ENCODE assay signal across 1 cellular context in the genomic region with DNA sequence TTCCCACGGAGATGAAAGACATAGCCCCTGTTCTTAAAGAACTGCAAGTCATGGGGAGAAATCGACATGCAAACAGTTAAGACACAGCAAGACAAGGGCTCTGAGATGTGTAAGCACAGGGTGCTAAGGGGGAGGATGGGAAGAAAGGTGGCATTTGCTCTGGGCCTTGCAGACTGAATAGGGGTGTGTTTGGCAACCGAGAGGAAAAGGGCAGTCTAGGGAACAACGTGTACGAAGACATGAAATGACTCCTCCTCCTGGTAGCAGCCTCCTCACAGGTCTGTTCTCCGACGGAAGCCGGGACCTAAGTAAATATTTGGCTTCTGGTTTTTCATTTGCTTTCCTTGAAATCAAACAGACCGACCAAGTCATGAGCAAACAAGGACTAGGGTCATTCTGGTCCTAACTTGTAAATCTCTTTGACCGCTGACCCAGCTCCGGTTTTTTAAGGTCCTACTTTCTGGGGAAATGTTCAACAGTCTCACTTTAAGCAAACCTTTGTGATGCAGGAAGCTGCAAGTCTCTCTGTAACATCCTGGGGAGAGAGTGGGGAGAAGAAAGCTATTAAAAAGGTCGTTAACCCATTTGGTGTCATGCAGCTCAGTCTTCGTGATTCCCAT.
TF ChIP-seq lines count a peak whose summit lies in the region.

No MANE protein-coding gene starts in this region.

TF ChIP-seq in A549, 52 proteins besides CTCF, POLR2A, EP300 and RAD21 (continued from another document):
- TF ChIP-seq, protein P1, sequence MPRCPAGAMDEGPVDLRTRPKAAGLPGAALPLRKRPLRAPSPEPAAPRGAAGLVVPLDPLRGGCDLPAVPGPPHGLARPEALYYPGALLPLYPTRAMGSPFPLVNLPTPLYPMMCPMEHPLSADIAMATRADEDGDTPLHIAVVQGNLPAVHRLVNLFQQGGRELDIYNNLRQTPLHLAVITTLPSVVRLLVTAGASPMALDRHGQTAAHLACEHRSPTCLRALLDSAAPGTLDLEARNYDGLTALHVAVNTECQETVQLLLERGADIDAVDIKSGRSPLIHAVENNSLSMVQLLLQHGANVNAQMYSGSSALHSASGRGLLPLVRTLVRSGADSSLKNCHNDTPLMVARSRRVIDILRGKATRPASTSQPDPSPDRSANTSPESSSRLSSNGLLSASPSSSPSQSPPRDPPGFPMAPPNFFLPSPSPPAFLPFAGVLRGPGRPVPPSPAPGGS (IDR thresholded peaks at IDR 0.05): peak; percentile 62; the same call in 1 of the 3 replicates
- TF ChIP-seq KDM1A (IDR thresholded peaks at IDR 0.05; ENCODE audit: low read depth): no peak
- TF ChIP-seq EHMT2 (IDR thresholded peaks at IDR 0.05; ENCODE audit: low read depth): no peak
- TF ChIP-seq PHF8 (IDR thresholded peaks at IDR 0.05; ENCODE audit: borderline replicate concordance, low read depth): no peak
- peak; percentile 31; the same call in 1 of the 3 replicates for TF ChIP-seq SMC3 (IDR thresholded peaks at IDR 0.05)
- TF ChIP-seq, protein P2, sequence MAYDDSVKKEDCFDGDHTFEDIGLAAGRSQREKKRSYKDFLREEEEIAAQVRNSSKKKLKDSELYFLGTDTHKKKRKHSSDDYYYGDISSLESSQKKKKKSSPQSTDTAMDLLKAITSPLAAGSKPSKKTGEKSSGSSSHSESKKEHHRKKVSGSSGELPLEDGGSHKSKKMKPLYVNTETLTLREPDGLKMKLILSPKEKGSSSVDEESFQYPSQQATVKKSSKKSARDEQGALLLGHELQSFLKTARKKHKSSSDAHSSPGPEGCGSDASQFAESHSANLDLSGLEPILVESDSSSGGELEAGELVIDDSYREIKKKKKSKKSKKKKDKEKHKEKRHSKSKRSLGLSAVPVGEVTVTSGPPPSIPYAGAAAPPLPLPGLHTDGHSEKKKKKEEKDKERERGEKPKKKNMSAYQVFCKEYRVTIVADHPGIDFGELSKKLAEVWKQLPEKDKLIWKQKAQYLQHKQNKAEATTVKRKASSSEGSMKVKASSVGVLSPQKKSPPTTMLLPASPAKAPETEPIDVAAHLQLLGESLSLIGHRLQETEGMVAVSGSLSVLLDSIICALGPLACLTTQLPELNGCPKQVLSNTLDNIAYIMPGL (CRISPR knock-in tag; IDR thresholded peaks at IDR 0.05; ENCODE audit: borderline replicate concordance): no peak
- TF ChIP-seq FOSB (CRISPR knock-in tag; IDR thresholded peaks at IDR 0.05): no peak
- TF ChIP-seq CBX2 (IDR thresholded peaks at IDR 0.05; ENCODE audit: borderline replicate concordance, low read depth): no peak
- no peak for TF ChIP-seq CEBPB (IDR thresholded peaks at IDR 0.05)
- no peak for TF ChIP-seq MAZ (IDR thresholded peaks at IDR 0.05; ENCODE audit: borderline replicate concordance, low read depth, low read length)
- TF ChIP-seq JUNB (IDR thresholded peaks at IDR 0.05): peak; percentile 49
